In genomic region chr4:102454981-102455690, GRCh38 we compare ENCODE assay signal across 24 cellular contexts. TPM values are rescaled to one million over a fixed set of nuclear protein-coding genes. Genes with fewer than 3 reads are reported as not detected.
A peak's percentile ranks its signal among the peaks of the same experiment; 100 is the strongest.
DNase-seq lines count a peak whose midpoint lies in the region; ATAC-seq, FAIRE-seq and TF ChIP-seq lines count a peak whose summit lies in the region.
"Had no signal": no experiment of that assay in that cellular context is flagged by ENCODE, and none has a peak within 500 bp of the region (broad histone marks: within the 10 kb centered on the region; RNA-seq: fewer than 3 reads in every experiment).

No MANE protein-coding gene starts in this region.

- H3K4me1 Mint-ChIP-seq in GM23338, result peaks cover 9% of the 10 kb centered on the region
- H3K4me1 Mint-ChIP-seq: CD8-positive, alpha-beta memory T cell; IgD-negative memory B cell had no signal

- H2AFZ ChIP-seq in GM23338 (peak overlapping the region; percentile 93), K562 (ENCODE audit: low read depth, low read length) (no peak overlapping the region)

- H3K27ac ChIP-seq in GM23338 (ENCODE audit: low read depth), result no peak overlapping the region
- H3K27ac ChIP-seq in K562 (ENCODE audit: extremely low read depth, low read depth, low read length), result no peak overlapping the region
- peak overlapping the region; percentile 22 to 60 (median 45) for H3K27ac ChIP-seq in transverse colon
- no peak overlapping the region for H3K27ac ChIP-seq in stomach
- H3K27ac ChIP-seq in left lung, result no peak overlapping the region

- BruUV-seq in K562 (replicated peaks; lab: Mats Ljungman, UMichigan), result no TSS peak

- no peak overlapping the region for H3K4me2 ChIP-seq in GM23338
- no peak overlapping the region for H3K4me2 ChIP-seq in K562 (ENCODE audit: insufficient read depth, low read length)

- no peak overlapping the region for H3K4me3 Mint-ChIP-seq in GM23338
- H3K4me3 Mint-ChIP-seq: CD14-positive monocyte; CD8-positive, alpha-beta memory T cell; IgD-negative memory B cell had no signal

- peaks cover 5% of the 10 kb centered on the region; the same call in 2 of the 3 replicates for H3K9me3 Mint-ChIP-seq in GM23338

- DNase-seq in GM23338 (ENCODE audit: low spot score), result no peak
- DNase-seq in K562 (ENCODE audit: extremely low read depth in 1 of 4, low spot score in 3 of 4), result no peak
- DNase-seq in left colon, result peak; percentile 47 to 55
- DNase-seq in transverse colon, result peak; percentile 52
- no peak for DNase-seq in stomach
- DNase-seq in left lung, result no peak
- DNase-seq: BE2C; CD8-positive, alpha-beta memory T cell; DMS153; HCEC 1CT; NCI-H1092; NCI-H1417 treated with DMSO at 0.1 percent for 48 hours; NCI-H1694 treated with DMSO at 0.1 percent for 48 hours; NCI-H2081; NCI-H2227 treated with DMSO at 0.1 percent for 48 hours; NCI-H526 treated with DMSO at 0.1 percent for 48 hours; SHP77 treated with DMSO at 0.1 percent for 48 hours had no signal

- no peaks in the 10 kb centered on the region for H3K4me1 ChIP-seq in GM23338 (ENCODE audit: insufficient read depth)
- no peaks in the 10 kb centered on the region; a peak in 1 of 5 replicates for H3K4me1 ChIP-seq in K562 (replicated peaks in 1 of 2; ENCODE audit: control insufficient read depth in 2 of 2, insufficient read depth in 2 of 2, low read length in 2 of 2)
- peaks cover 3 to 18% (median 12%) of the 10 kb centered on the region in 4 donors for H3K4me1 ChIP-seq in transverse colon
- no peaks in the 10 kb centered on the region for H3K4me1 ChIP-seq in stomach
- no peaks in the 10 kb centered on the region for H3K4me1 ChIP-seq in left lung
- H3K4me1 ChIP-seq: BE2C had no signal

- H3F3A ChIP-seq in GM23338 (replicated peaks; ENCODE audit: low read depth), result no peaks in the 10 kb centered on the region

- in situ Hi-C loops in K562 (cut with MboI) (loop anchor here (5.0 kb wide), 1 partner anchor 142 kb away; no protein-coding TSS in a partner anchor), transverse colon (cut with MboI; ENCODE audit: low pct_ligation_motif_present in 1 of 4, low pct_unique_long_range_greater_than_20kb in 1 of 4, low sequenced_read_pairs in 3 of 4) (no loop called here)

- POLR2A ChIA-PET in K562 (lab: Yijun Ruan, JAX), result no interaction called here

- H3K9me1 ChIP-seq in K562 (ENCODE audit: control insufficient read depth, insufficient read depth, low read length), result no peaks in the 10 kb centered on the region

- no peaks in the 10 kb centered on the region for H3K27me3 Mint-ChIP-seq in GM23338 (ENCODE audit: insufficient read depth, low read depth, poor library complexity)
- H3K27me3 Mint-ChIP-seq: IgD-negative memory B cell had no signal

- no peaks in the 10 kb centered on the region; the same call in 1 of the 2 replicates for H3K9me2 ChIP-seq in GM23338 (ENCODE audit: insufficient read depth)

- H3K36me3 ChIP-seq in GM23338 (ENCODE audit: insufficient read depth), result no peaks in the 10 kb centered on the region
- no peaks in the 10 kb centered on the region for H3K36me3 ChIP-seq in K562 (ENCODE audit: control insufficient read depth, insufficient read depth, low read length)
- no peaks in the 10 kb centered on the region for H3K36me3 ChIP-seq in transverse colon
- no peaks in the 10 kb centered on the region for H3K36me3 ChIP-seq in stomach
- no peaks in the 10 kb centered on the region for H3K36me3 ChIP-seq in left lung
- H3K36me3 ChIP-seq: BE2C had no signal

- WGBS in K562 (ENCODE audit: insufficient coverage, low coverage, missing lambda C conversion rate), result 13% methylated on average over 9 of the region's 9 CpGs
- WGBS in transverse colon (ENCODE audit: low coverage in 1 of 2), 2 donors, result 49 to 83% methylated on average over 4 to 9 of the region's 9 CpGs
- WGBS in stomach, 5 donors, result 79 to 90% (median 86%) methylated on average over 9 of the region's 9 CpGs

- H4K20me1 ChIP-seq in GM23338 (replicated peaks; ENCODE audit: insufficient read depth) (no peaks in the 10 kb centered on the region), K562 (replicated peaks; ENCODE audit: control insufficient read depth, insufficient read depth, low read length) (no peaks in the 10 kb centered on the region)

- intact Hi-C loops in K562 (cut with micrococcal nuclease), result loop anchor here (5.0 kb wide), 1 partner anchor 637 kb away; no protein-coding TSS in a partner anchor
- intact Hi-C loops in left colon (cut with DNase I, micrococcal nuclease), result loop anchor here in 1 of 2 donors (10.0 kb wide), 1 partner anchor 160 kb away; no protein-coding TSS in a partner anchor
- intact Hi-C loops in transverse colon (cut with DNase I; ENCODE audit: low total_unique reads), result no loop called here
- intact Hi-C loops in stomach (cut with DNase I; ENCODE audit: low total_unique reads), result loop anchor here (10.0 kb wide), 1 partner anchor 170 kb away; no protein-coding TSS in a partner anchor
- intact Hi-C loops in left lung (cut with DNase I), result no loop called here

- no peak for TF ChIP-seq RAD21 in K562 (CRISPR knock-in tag; conservative IDR thresholded peaks at IDR 0.05 in 1 of 2, IDR thresholded peaks at IDR 0.05 in 1 of 2)

- FAIRE-seq in K562 (lab: Jason Lieb, UNC), result no peak
- FAIRE-seq: G401.6, GM12878, H1 had no signal

- CTCF ChIA-PET in K562 (lab: Yijun Ruan, JAX; ENCODE audit: low intra/inter-chr PET ratio), result no interaction called here

- H3K4me3 ChIP-seq in GM23338, result no peak overlapping the region
- H3K4me3 ChIP-seq in K562, result no peak overlapping the region
- no peak overlapping the region for H3K4me3 ChIP-seq in transverse colon
- no peak overlapping the region for H3K4me3 ChIP-seq in stomach
- H3K4me3 ChIP-seq in left lung, result no peak overlapping the region
- H3K4me3 ChIP-seq: GM12878 had no signal

- no peak overlapping the region for H3K9ac ChIP-seq in K562 (ENCODE audit: insufficient read depth in 1 of 2, low read depth in 2 of 2, low read length in 2 of 2)

- no peak for TF ChIP-seq POLR2A in K562 (conservative IDR thresholded peaks at IDR 0.05)
- TF ChIP-seq POLR2A in transverse colon (IDR thresholded peaks at IDR 0.05), result no peak
- TF ChIP-seq POLR2A in stomach (IDR thresholded peaks at IDR 0.05), result no peak

- H3K9me3 ChIP-seq in K562 (replicated peaks; ENCODE audit: control insufficient read depth, insufficient read depth, low read depth, low read length) (no peaks in the 10 kb centered on the region), transverse colon (no peaks in the 10 kb centered on the region), stomach (peaks cover 0 to 9% (median 0%) of the 10 kb centered on the region in 4 donors), left lung (peaks cover 0 to 2% of the 10 kb centered on the region in 2 donors)
- H3K9me3 ChIP-seq: BE2C had no signal

- H3K79me2 ChIP-seq in GM23338 (replicated peaks; ENCODE audit: insufficient read depth) (no peaks in the 10 kb centered on the region), K562 (ENCODE audit: control insufficient read depth, insufficient read depth, low read length) (no peaks in the 10 kb centered on the region)

- no peak for TF ChIP-seq EP300 in K562 (IDR thresholded peaks at IDR 0.05; ENCODE audit: low read length)
- no peak for TF ChIP-seq EP300 in transverse colon (IDR thresholded peaks at IDR 0.05; ENCODE audit: low read depth)
- TF ChIP-seq EP300 in stomach (IDR thresholded peaks at IDR 0.05), result no peak

- H3K27me3 ChIP-seq in GM23338 (ENCODE audit: insufficient read depth), result no peaks in the 10 kb centered on the region
- peaks cover 0 to 7% of the 10 kb centered on the region in 2 experiments; a peak in 1 of 5 replicates for H3K27me3 ChIP-seq in K562 (ENCODE audit: control insufficient read depth in 2 of 2, insufficient read depth in 2 of 2, low read length in 2 of 2)
- no peaks in the 10 kb centered on the region for H3K27me3 ChIP-seq in transverse colon
- H3K27me3 ChIP-seq in stomach, result no peaks in the 10 kb centered on the region
- no peaks in the 10 kb centered on the region for H3K27me3 ChIP-seq in left lung
- H3K27me3 ChIP-seq: BE2C had no signal

- ATAC-seq in GM23338 (no peak; the same call in 2 of the 3 replicates), K562 (peak; percentile 52; the same call in 2 of the 3 replicates), left colon (peak; percentile 93), left lung (no peak), GM21717 (IDR thresholded peaks at IDR 0.05; ENCODE audit: unreplicated experiment) (no peak)
- ATAC-seq: GM12878, Panc1 had no signal

- H3K36me3 Mint-ChIP-seq in GM23338 (ENCODE audit: low read depth), result no peaks in the 10 kb centered on the region
- H3K36me3 Mint-ChIP-seq: CD14-positive monocyte had no signal

- TF ChIP-seq CTCF in GM23338 (conservative IDR thresholded peaks at IDR 0.05; ENCODE audit: low read depth in 2 of 2), result no peak
- TF ChIP-seq CTCF in K562 (IDR thresholded peaks at IDR 0.05 in 2 of 3, conservative IDR thresholded peaks at IDR 0.05 in 1 of 3; ENCODE audit: insufficient read depth in 2 of 3, low read depth in 1 of 3, low read length in 3 of 3), result no peak
- TF ChIP-seq CTCF in transverse colon (IDR thresholded peaks at IDR 0.05), result no peak
- no peak for TF ChIP-seq CTCF in stomach (IDR thresholded peaks at IDR 0.05)
- no peak for TF ChIP-seq CTCF in left lung (IDR thresholded peaks at IDR 0.05)

- H3K27ac Mint-ChIP-seq in GM23338, result no peak overlapping the region
- H3K27ac Mint-ChIP-seq: CD8-positive, alpha-beta memory T cell; IgD-negative memory B cell had no signal

RNA-seq across cellular contexts. Expression of gene NFKB1, which starts 46.0 kb away (rescaled TPM):
- 2.4 and 4.6 TPM in 2 replicates for total RNA-seq in GM23338 (2014; rRNA removed; shearing (Covaris generic))
- polyA plus RNA-seq in GM23338 (2016; fragmentation: Nextera tagmentation; extraction: Ambion mirVana), result 0.82 and 1.2 TPM in 2 replicates
- 8.8 and 9.8 TPM in 2 replicates for total RNA-seq in K562 (2011; cell fraction: chromatin; rRNA removed; ENCODE audit: low replicate concordance)
- total RNA-seq in K562 (2011; cell fraction: nucleolus; rRNA removed), result 3.9 and 4.5 TPM in 2 replicates
- 9.4 and 11.4 TPM in 2 replicates for total RNA-seq in K562 (2011; cell fraction: nucleoplasm; rRNA removed)
- 7.2 and 9.6 TPM in 2 replicates for total RNA-seq in K562 (2014; rRNA removed)
- total RNA-seq in K562 (2014; rRNA removed; fragmentation: Illumina TruSeq; extraction: Trizol), result 10.3 and 10.6 TPM in 2 replicates
- total RNA-seq in K562 (2015; rRNA removed; fragmentation: Illumina TruSeq; extraction: Trizol), result 11.5 and 11.8 TPM in 2 replicates
- 13.8 and 14.5 TPM in 2 replicates for total RNA-seq in K562 (2021)
- polyA plus RNA-seq in K562 (2011; rRNA removed), result 5.8 and 10.5 TPM in 2 replicates
- 5.4 and 7.1 TPM in 2 replicates for polyA plus RNA-seq in K562 (2011; cell fraction: cytosol; rRNA removed)
- 3.8 and 6.4 TPM in 2 replicates for polyA plus RNA-seq in K562 (2011; cell fraction: nucleus; rRNA removed)
- polyA plus RNA-seq in K562 (2012), result 9.7 and 13.3 TPM in 2 replicates
- polyA plus RNA-seq in K562 (2014; fragmentation: Illumina TruSeq; extraction: Trizol), result 10.9 and 11.9 TPM in 2 replicates
- polyA plus RNA-seq in K562 (2014; fragmentation: Nextera tagmentation; extraction: Ambion mirVana), result 1 to 10 TPM; 2.4 to 3.2 TPM
- 8.2 and 8.5 TPM in 2 replicates for polyA plus RNA-seq in K562 (2014; rRNA removed)
- 13.8 and 15.1 TPM in 2 replicates for polyA minus RNA-seq in K562 (2011; rRNA and poly(A)+ RNA removed)
- 5.5 and 7.8 TPM in 2 replicates for polyA minus RNA-seq in K562 (2011; cell fraction: cytosol; rRNA and poly(A)+ RNA removed)
- polyA minus RNA-seq in K562 (2011; cell fraction: nucleus; rRNA and poly(A)+ RNA removed), result 4.8 and 6.1 TPM in 2 replicates
- total RNA-seq in left colon, result 10 to 100 TPM; 45.3 to 49.8 TPM
- 10 to 100 TPM; 20.9 to 35.8 (median 25.2) TPM for total RNA-seq in transverse colon
- 10 to 100 TPM in 4 of 5 donors, 1 to 10 TPM in 1; 9.6 to 36.5 (median 23.0) TPM for total RNA-seq in stomach
- 10 to 100 TPM; 10.4 to 19.7 (median 15.3) TPM for polyA plus RNA-seq in stomach
- total RNA-seq in left lung, result 10 to 100 TPM; 39.8 to 57.6 TPM

Comparison
In these comparisons a context has a peak if more than half of its experiments do, and no peak if none do; other contexts are left out.
1. ATAC-seq: peak in K562 (single experiment) and left colon (single experiment); none in GM23338 (single experiment), left lung (single experiment) and GM21717 (single experiment).
2. DNase-seq: peak in left colon (2 of 2) and transverse colon (single experiment); none in GM23338 (single experiment), K562 (0 of 4), stomach (single experiment) and left lung (0 of 2).
3. H3K27ac ChIP-seq: peak in transverse colon (4 of 4); none in GM23338 (single experiment), K562 (single experiment), stomach (0 of 5) and left lung (0 of 2).
4. intact Hi-C loops: an anchor here in K562 (5.0 kb wide) and stomach (10.0 kb wide); none called in transverse colon and left lung.